18 cellular contexts compared by ENCODE assay signal in genomic region chr20:62942456-62942855, GRCh38. TPM values are rescaled to one million over a fixed set of nuclear protein-coding genes. Genes with fewer than 3 reads are reported as not detected.
DNase-seq lines count a peak whose midpoint lies in the region; ATAC-seq and TF ChIP-seq lines count a peak whose summit lies in the region.
"Had no signal": no experiment of that assay in that cellular context is flagged by ENCODE, and none has a peak within 500 bp of the region (broad histone marks: within the 10 kb centered on the region; RNA-seq: fewer than 3 reads in every experiment).

No MANE protein-coding gene starts in this region.

- TF ChIP-seq CTCF in Peyer's patch (IDR thresholded peaks at IDR 0.05), result no peak
- no peak for TF ChIP-seq CTCF in sigmoid colon (IDR thresholded peaks at IDR 0.05)

- H3K9me3 Mint-ChIP-seq in activated naive CD8-positive, alpha-beta T cell (ENCODE audit: low read depth), result no peaks in the 10 kb centered on the region
- no peaks in the 10 kb centered on the region for H3K9me3 Mint-ChIP-seq in activated naive CD8-positive, alpha-beta T cell treated with anti-CD3 and anti-CD28 coated beads for 36 hours

- peaks cover 31% of the 10 kb centered on the region for H3K4me1 Mint-ChIP-seq in activated naive CD8-positive, alpha-beta T cell (ENCODE audit: low read depth)
- peaks cover 28% of the 10 kb centered on the region for H3K4me1 Mint-ChIP-seq in activated naive CD8-positive, alpha-beta T cell treated with anti-CD3 and anti-CD28 coated beads for 36 hours

- H3K27me3 ChIP-seq in Peyer's patch, result no peaks in the 10 kb centered on the region
- no peaks in the 10 kb centered on the region for H3K27me3 ChIP-seq in sigmoid colon

- no peak for TF ChIP-seq EP300 in sigmoid colon (IDR thresholded peaks at IDR 0.05)

- no peak overlapping the region for H3K4me3 ChIP-seq in Peyer's patch
- no peak overlapping the region for H3K4me3 ChIP-seq in sigmoid colon
- H3K4me3 ChIP-seq: PC-9 had no signal

- no peak for DNase-seq in activated naive CD8-positive, alpha-beta T cell treated with anti-CD3 and anti-CD28 coated beads for 36 hours
- DNase-seq in Peyer's patch (peak in 2 of 3 donors; percentile 26 to 42), left ventricle myocardium superior (peak; percentile 70), sigmoid colon (no peak), globus pallidus (ENCODE audit: low spot score) (no peak), NCI-H2081 treated with DMSO at 0.1 percent for 48 hours (lab: John Stamatoyannopoulos, UW) (no peak)
- no peak for DNase-seq in stimulated activated CD4-positive, alpha-beta T cell treated with anti-CD3 and anti-CD28 coated beads, Interleukin-2, amount 100 ng/mL, for 24 hours
- DNase-seq: DMS79 treated with DMSO at 0.1 percent for 48 hours, KG1, NCI-H1417 treated with DMSO at 0.1 percent for 48 hours, NCI-H187 treated with DMSO at 0.1 percent for 48 hours, NCI-H345, NCI-H524 treated with DMSO at 0.1 percent for 48 hours, PC-9 had no signal

- peaks cover 0 to 64% (median 0%) of the 10 kb centered on the region in 3 donors for H3K36me3 ChIP-seq in Peyer's patch
- H3K36me3 ChIP-seq in sigmoid colon, result peaks cover 32 to 61% (median 43%) of the 10 kb centered on the region in 4 donors

- H3K27me3 Mint-ChIP-seq in activated naive CD8-positive, alpha-beta T cell, result no peaks in the 10 kb centered on the region
- no peaks in the 10 kb centered on the region for H3K27me3 Mint-ChIP-seq in activated naive CD8-positive, alpha-beta T cell treated with anti-CD3 and anti-CD28 coated beads for 36 hours
- H3K27me3 Mint-ChIP-seq: B cell had no signal

- peak overlapping the region; percentile 16 for H3K27ac Mint-ChIP-seq in activated naive CD8-positive, alpha-beta T cell
- H3K27ac Mint-ChIP-seq in activated naive CD8-positive, alpha-beta T cell treated with anti-CD3 and anti-CD28 coated beads for 36 hours, result no peak overlapping the region
- H3K27ac Mint-ChIP-seq: B cell had no signal

- no peaks in the 10 kb centered on the region for H3K36me3 Mint-ChIP-seq in activated naive CD8-positive, alpha-beta T cell
- peaks cover 18% of the 10 kb centered on the region for H3K36me3 Mint-ChIP-seq in activated naive CD8-positive, alpha-beta T cell treated with anti-CD3 and anti-CD28 coated beads for 36 hours

- TF ChIP-seq POLR2A in Peyer's patch (IDR thresholded peaks at IDR 0.05) (no peak), sigmoid colon (IDR thresholded peaks at IDR 0.05) (no peak)

- no peak overlapping the region for H3K4me3 Mint-ChIP-seq in activated naive CD8-positive, alpha-beta T cell
- H3K4me3 Mint-ChIP-seq in activated naive CD8-positive, alpha-beta T cell treated with anti-CD3 and anti-CD28 coated beads for 36 hours, result no peak overlapping the region
- H3K4me3 Mint-ChIP-seq: B cell had no signal

- peak; percentile 18 for ATAC-seq in left ventricle myocardium superior

- 91 to 96% methylated on average over 2 of the region's 2 CpGs for WGBS in sigmoid colon, 2 donors

- intact Hi-C loops in left ventricle myocardium superior (cut with micrococcal nuclease), result no loop called here
- intact Hi-C loops in sigmoid colon (cut with DNase I), result no loop called here

- no peaks in the 10 kb centered on the region for H3K9me3 ChIP-seq in Peyer's patch
- no peaks in the 10 kb centered on the region for H3K9me3 ChIP-seq in sigmoid colon

- H3K4me1 ChIP-seq in Peyer's patch (peaks cover 0 to 12% (median 8%) of the 10 kb centered on the region in 4 donors), sigmoid colon (peaks cover 0 to 54% (median 36%) of the 10 kb centered on the region in 4 donors)

- H3K27ac ChIP-seq in Peyer's patch, result no peak overlapping the region
- peak overlapping the region in 3 of 4 donors; percentile 6 to 57 (median 15) for H3K27ac ChIP-seq in sigmoid colon
- H3K27ac ChIP-seq: PC-9 had no signal

RNA-seq across cellular contexts. Expression of gene GID8, which starts 4.5 kb away (rescaled TPM):
- 10 to 100 TPM; 47.6 to 48.5 TPM for total RNA-seq in activated naive CD8-positive, alpha-beta T cell treated with anti-CD3 and anti-CD28 coated beads for 36 hours
- 10 to 100 TPM; 22.3 to 26.5 (median 24.0) TPM for total RNA-seq in Peyer's patch
- total RNA-seq in left ventricle myocardium superior, result 16.1 TPM
- total RNA-seq in sigmoid colon, result 10 to 100 TPM; 25.9 to 36.5 (median 34.5) TPM
- polyA plus RNA-seq in sigmoid colon, result 10 to 100 TPM; 17.4 to 20.6 (median 18.3) TPM

RNA-seq across cellular contexts. Expression of gene SLC17A9, which starts 10.1 kb away (rescaled TPM):
- 10 to 100 TPM; 49.7 to 52.1 TPM for total RNA-seq in activated naive CD8-positive, alpha-beta T cell treated with anti-CD3 and anti-CD28 coated beads for 36 hours
- total RNA-seq in Peyer's patch (10 to 100 TPM in 1 of 4 donors, 1 to 10 TPM in 3; 3.8 to 19.0 (median 5.2) TPM), left ventricle myocardium superior (1.5 TPM), sigmoid colon (1 to 10 TPM; 2.5 to 7.2 (median 3.3) TPM)
- polyA plus RNA-seq in sigmoid colon, result 10 to 100 TPM in 1 of 3 donors, 1 to 10 TPM in 1, under 1 TPM in 1; 0.60 to 15.4 (median 2.3) TPM
- total RNA-seq: A172, H4 had no signal

RNA-seq across cellular contexts. Expression of gene DIDO1, which starts 16.2 kb away (rescaled TPM):
- total RNA-seq in activated naive CD8-positive, alpha-beta T cell treated with anti-CD3 and anti-CD28 coated beads for 36 hours, result 10 to 100 TPM; 46.3 to 47.2 TPM
- 100 to 1,000 TPM in 2 of 4 donors, 10 to 100 TPM in 2; 72.5 to 143 (median 105) TPM for total RNA-seq in Peyer's patch
- 38.3 TPM for total RNA-seq in left ventricle myocardium superior
- 10 to 100 TPM; 48.7 to 70.6 (median 56.5) TPM for total RNA-seq in sigmoid colon
- 10 to 100 TPM; 10.4 to 31.1 (median 13.8) TPM for polyA plus RNA-seq in sigmoid colon

Comparison
In these comparisons a context has a peak if more than half of its experiments do, and no peak if none do; other contexts are left out.
1. DNase-seq: peak in Peyer's patch (2 of 3) and left ventricle myocardium superior (single experiment); none in activated naive CD8-positive, alpha-beta T cell treated with anti-CD3 and anti-CD28 coated beads for 36 hours (single experiment), sigmoid colon (single experiment), globus pallidus (single experiment), NCI-H2081 treated with DMSO at 0.1 percent for 48 hours (single experiment) and stimulated activated CD4-positive, alpha-beta T cell treated with anti-CD3 and anti-CD28 coated beads, Interleukin-2, amount 100 ng/mL, for 24 hours (0 of 2).
2. H3K27ac ChIP-seq: peak in sigmoid colon (3 of 4); none in Peyer's patch (0 of 4).